ENCODE assay signal across 36 cellular contexts in the genomic region with DNA sequence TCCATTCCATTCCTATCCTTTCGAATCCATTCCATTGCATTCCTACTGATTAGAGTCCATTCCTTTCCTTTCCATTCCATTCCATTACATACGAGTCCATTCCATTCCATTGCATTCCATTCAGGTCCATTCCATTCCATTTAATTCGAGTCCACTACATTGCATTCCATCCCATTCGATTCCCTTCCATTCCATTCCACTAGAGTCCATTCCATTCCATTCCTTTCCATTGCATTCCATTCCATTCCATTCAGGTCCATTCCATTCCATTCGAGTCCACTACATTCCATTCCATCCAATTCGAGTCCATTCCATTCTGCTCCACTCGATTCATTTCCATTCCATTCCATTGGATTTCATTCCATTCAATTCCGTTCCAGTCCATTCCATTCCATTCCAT.
"Had no signal": no experiment of that assay in that cellular context is flagged by ENCODE, and none has a peak within 500 bp of the region (broad histone marks: within the 10 kb centered on the region; RNA-seq: fewer than 3 reads in every experiment).

No MANE protein-coding gene starts in this region.

- H3K4me1 Mint-ChIP-seq: activated CD4-positive, alpha-beta T cell treated with anti-CD3 and anti-CD28 coated beads for 36 hours; activated CD4-positive, alpha-beta T cell treated with anti-CD3 and anti-CD28 coated beads, Interleukin-2, amount 10 ng/mL, durations not matched to agents 24 days and 14 days; activated CD8-positive, alpha-beta memory T cell treated with anti-CD3 and anti-CD28 coated beads, Interleukin-2, amount 10 ng/mL, durations not matched to agents 7 days and 5 days; activated naive CD4-positive, alpha-beta T cell treated with anti-CD3 and anti-CD28 coated beads, Interleukin-2, amount 50 U/mL, for 24 hours; activated naive CD8-positive, alpha-beta T cell treated with anti-CD3 and anti-CD28 coated beads for 36 hours; activated naive CD8-positive, alpha-beta T cell treated with anti-CD3 and anti-CD28 coated beads, Interleukin-2, amount 50 U/mL, for 24 hours; T-helper 17 cell had no signal

- H3K36me3 ChIP-seq: adrenal gland, esophagus squamous epithelium, gastroesophageal sphincter, WERI-Rb-1 had no signal

- DNase-seq: activated CD4-positive, alpha-beta memory T cell treated with anti-CD3 and anti-CD28 coated beads for 36 hours; activated CD4-positive, alpha-beta T cell treated with anti-CD3 and anti-CD28 coated beads for 36 hours; activated CD4-positive, alpha-beta T cell treated with anti-CD3 and anti-CD28 coated beads, Interleukin-2, amount 10 ng/mL, durations not matched to agents 24 days and 14 days; activated CD4-positive, CD25-positive, alpha-beta regulatory T cell; activated CD4-positive, CD25-positive, alpha-beta regulatory T cell treated with anti-CD3 and anti-CD28 coated beads, Interleukin-2, amount 50 U/mL, for 72 hours; activated CD8-positive, alpha-beta memory T cell treated with anti-CD3 and anti-CD28 coated beads, Interleukin-2, amount 10 ng/mL, durations not matched to agents 7 days and 5 days; activated CD8-positive, alpha-beta memory T cell treated with anti-CD3 and anti-CD28 coated beads, Interleukin-2, amount 50 U/mL, for 4 hours; activated CD8-positive, alpha-beta T cell treated with anti-CD3 and anti-CD28 coated beads, Interleukin-2, amount 10 ng/mL, durations not matched to agents 7 days and 5 days; activated effector memory CD4-positive, alpha-beta T cell treated with anti-CD3 and anti-CD28 coated beads, Interleukin-2, amount 50 U/mL, for 16 hours; activated naive CD4-positive, alpha-beta T cell treated with anti-CD3 and anti-CD28 coated beads for 36 hours; activated naive CD8-positive, alpha-beta T cell treated with anti-CD3 and anti-CD28 coated beads for 36 hours; activated naive CD8-positive, alpha-beta T cell treated with anti-CD3 and anti-CD28 coated beads, Interleukin-2, amount 50 U/mL, for 24 hours; activated T-cell treated with anti-CD3 and anti-CD28 coated beads, Interleukin-2, amount 50 U/mL, for 1 hour; activated T-cell treated with anti-CD3 and anti-CD28 coated beads, Interleukin-2, amount 50 U/mL, for 48 hours; adrenal gland; amygdala; aorta; body of pancreas; caudate nucleus; cortex of kidney; dermis blood vessel endothelial cell; effector CD4-positive, alpha-beta T cell; effector memory CD8-positive, alpha-beta T cell; erythroblast; esophagus squamous epithelium; foreskin melanocyte; T-helper 1 cell; T-helper 17 cell; T1000; WERI-Rb-1 had no signal

- H3K4me3 ChIP-seq: adrenal gland, body of pancreas, esophagus squamous epithelium, gastroesophageal sphincter had no signal

- FAIRE-seq: colon had no signal

- H3K4me1 ChIP-seq: adrenal gland, body of pancreas, esophagus squamous epithelium, gastroesophageal sphincter had no signal

- H3K27me3 ChIP-seq: adrenal gland, body of pancreas, esophagus squamous epithelium, gastroesophageal sphincter had no signal

- H3K27ac Mint-ChIP-seq: activated CD4-positive, alpha-beta memory T cell treated with anti-CD3 and anti-CD28 coated beads for 36 hours; activated CD4-positive, alpha-beta T cell treated with anti-CD3 and anti-CD28 coated beads for 36 hours; activated CD4-positive, alpha-beta T cell treated with anti-CD3 and anti-CD28 coated beads, Interleukin-2, amount 10 ng/mL, durations not matched to agents 24 days and 14 days; activated CD8-positive, alpha-beta memory T cell treated with anti-CD3 and anti-CD28 coated beads, Interleukin-2, amount 10 ng/mL, durations not matched to agents 7 days and 5 days; activated CD8-positive, alpha-beta T cell treated with anti-CD3 and anti-CD28 coated beads, Interleukin-2, amount 10 ng/mL, durations not matched to agents 7 days and 5 days; activated naive CD4-positive, alpha-beta T cell treated with anti-CD3 and anti-CD28 coated beads for 36 hours; activated naive CD4-positive, alpha-beta T cell treated with anti-CD3 and anti-CD28 coated beads, Interleukin-2, amount 50 U/mL, for 24 hours; activated naive CD8-positive, alpha-beta T cell treated with anti-CD3 and anti-CD28 coated beads for 36 hours; activated naive CD8-positive, alpha-beta T cell treated with anti-CD3 and anti-CD28 coated beads, Interleukin-2, amount 50 U/mL, for 24 hours; activated T-helper 1 cell treated with anti-CD3 and anti-CD28 coated beads, Interleukin-12 subunit alpha, Interleukin-12 subunit beta, Interleukin-2, Interleukin-4 antibody, amounts not matched to agents 30 ng/mL and 10 ng/mL and 1 ng/mL, durations not matched to agents 14 hours and 24 hours and 36 hours; activated T-helper 2 cell treated with anti-CD3 and anti-CD28 coated beads, Interferon-gamma antibody, Interleukin-2, Interleukin-4, amounts not matched to agents 10 μg/mL and 5 μg/mL and 100 μg/mL, durations not matched to agents 14 hours and 24 hours and 36 hours; effector memory CD8-positive, alpha-beta T cell; T-helper 17 cell; T-helper 2 cell treated with Interferon-gamma antibody and Interleukin-4, amounts not matched to agents 5 μg/mL and 100 μg/mL, for 36 hours had no signal

- H3K4me3 Mint-ChIP-seq: activated CD4-positive, alpha-beta memory T cell treated with anti-CD3 and anti-CD28 coated beads for 36 hours; activated CD4-positive, alpha-beta T cell treated with anti-CD3 and anti-CD28 coated beads for 36 hours; activated CD4-positive, alpha-beta T cell treated with anti-CD3 and anti-CD28 coated beads, Interleukin-2, amount 10 ng/mL, durations not matched to agents 24 days and 14 days; activated CD8-positive, alpha-beta memory T cell treated with anti-CD3 and anti-CD28 coated beads, Interleukin-2, amount 10 ng/mL, durations not matched to agents 7 days and 5 days; activated CD8-positive, alpha-beta T cell treated with anti-CD3 and anti-CD28 coated beads, Interleukin-2, amount 10 ng/mL, durations not matched to agents 7 days and 5 days; activated naive CD4-positive, alpha-beta T cell treated with anti-CD3 and anti-CD28 coated beads for 36 hours; activated naive CD4-positive, alpha-beta T cell treated with anti-CD3 and anti-CD28 coated beads, Interleukin-2, amount 50 U/mL, for 24 hours; activated naive CD8-positive, alpha-beta T cell treated with anti-CD3 and anti-CD28 coated beads for 36 hours; activated naive CD8-positive, alpha-beta T cell treated with anti-CD3 and anti-CD28 coated beads, Interleukin-2, amount 50 U/mL, for 24 hours; activated T-helper 1 cell treated with anti-CD3 and anti-CD28 coated beads, Interleukin-12 subunit alpha, Interleukin-12 subunit beta, Interleukin-2, Interleukin-4 antibody, amounts not matched to agents 30 ng/mL and 10 ng/mL and 1 ng/mL, durations not matched to agents 14 hours and 24 hours and 36 hours; effector memory CD8-positive, alpha-beta T cell; T-helper 17 cell; T-helper 2 cell treated with Interferon-gamma antibody and Interleukin-4, amounts not matched to agents 5 μg/mL and 100 μg/mL, for 36 hours had no signal

- H3K27ac ChIP-seq: adrenal gland, body of pancreas, esophagus squamous epithelium, gastroesophageal sphincter, WERI-Rb-1 had no signal

- H3K9me3 Mint-ChIP-seq: activated naive CD8-positive, alpha-beta T cell treated with anti-CD3 and anti-CD28 coated beads, Interleukin-2, amount 50 U/mL, for 24 hours; activated T-helper 1 cell treated with anti-CD3 and anti-CD28 coated beads, Interleukin-12 subunit alpha, Interleukin-12 subunit beta, Interleukin-2, Interleukin-4 antibody, amounts not matched to agents 30 ng/mL and 10 ng/mL and 1 ng/mL, durations not matched to agents 14 hours and 24 hours and 36 hours; activated T-helper 2 cell treated with anti-CD3 and anti-CD28 coated beads, Interferon-gamma antibody, Interleukin-2, Interleukin-4, amounts not matched to agents 10 μg/mL and 5 μg/mL and 100 μg/mL, durations not matched to agents 14 hours and 24 hours and 36 hours; T-helper 2 cell treated with Interferon-gamma antibody and Interleukin-4, amounts not matched to agents 5 μg/mL and 100 μg/mL, for 36 hours had no signal

- ATAC-seq: activated CD4-positive, alpha-beta T cell treated with anti-CD3 and anti-CD28 coated beads for 36 hours; activated CD8-positive, alpha-beta memory T cell treated with anti-CD3 and anti-CD28 coated beads, Interleukin-2, amount 10 ng/mL, durations not matched to agents 7 days and 5 days; activated CD8-positive, alpha-beta T cell treated with anti-CD3 and anti-CD28 coated beads, Interleukin-2, amount 10 ng/mL, durations not matched to agents 7 days and 5 days; activated naive CD8-positive, alpha-beta T cell treated with anti-CD3 and anti-CD28 coated beads, Interleukin-2, amount 50 U/mL, for 24 hours; body of pancreas; effector memory CD8-positive, alpha-beta T cell; gastroesophageal sphincter; T-helper 17 cell had no signal

- H3K27me3 Mint-ChIP-seq: activated CD4-positive, alpha-beta memory T cell treated with anti-CD3 and anti-CD28 coated beads for 36 hours; activated CD4-positive, alpha-beta T cell treated with anti-CD3 and anti-CD28 coated beads for 36 hours; activated CD4-positive, alpha-beta T cell treated with anti-CD3 and anti-CD28 coated beads, Interleukin-2, amount 10 ng/mL, durations not matched to agents 24 days and 14 days; activated CD8-positive, alpha-beta memory T cell treated with anti-CD3 and anti-CD28 coated beads, Interleukin-2, amount 10 ng/mL, durations not matched to agents 7 days and 5 days; activated naive CD4-positive, alpha-beta T cell treated with anti-CD3 and anti-CD28 coated beads, Interleukin-2, amount 50 U/mL, for 24 hours; activated naive CD8-positive, alpha-beta T cell treated with anti-CD3 and anti-CD28 coated beads for 36 hours; activated naive CD8-positive, alpha-beta T cell treated with anti-CD3 and anti-CD28 coated beads, Interleukin-2, amount 50 U/mL, for 24 hours; effector memory CD8-positive, alpha-beta T cell; T-helper 17 cell had no signal
